Comparison of ENCODE assay signal across 9 cellular contexts in genomic region chr17:77349976-77350830, GRCh38.
A peak's percentile ranks its signal among the peaks of the same experiment; 100 is the strongest.
DNase-seq lines count a peak whose midpoint lies in the region; ATAC-seq, FAIRE-seq and TF ChIP-seq lines count a peak whose summit lies in the region.
"Had no signal": no experiment of that assay in that cellular context is flagged by ENCODE, and none has a peak within 500 bp of the region (broad histone marks: within the 10 kb centered on the region; RNA-seq: fewer than 3 reads in every experiment).

No MANE protein-coding gene starts in this region.

- H2AFZ ChIP-seq in astrocyte (ENCODE audit: low read depth, low read length) (no peak overlapping the region), smooth muscle cell (ENCODE audit: low read depth) (no peak overlapping the region)

- no peaks in the 10 kb centered on the region for H3K27me3 Mint-ChIP-seq in activated CD4-positive, alpha-beta T cell treated with anti-CD3 and anti-CD28 coated beads, Interleukin-2, amount 10 ng/mL, durations not matched to agents 7 days and 5 days
- H3K27me3 Mint-ChIP-seq in activated CD4-positive, alpha-beta T cell treated with anti-CD3 and anti-CD28 coated beads for 36 hours: no peaks in the 10 kb centered on the region
- no peaks in the 10 kb centered on the region for H3K27me3 Mint-ChIP-seq in astrocyte (ENCODE audit: low read depth, unreplicated experiment)

- H3K9ac ChIP-seq in astrocyte (ENCODE audit: low read length) (no peak overlapping the region), smooth muscle cell (ENCODE audit: low read depth) (no peak overlapping the region)

- peaks cover 2% of the 10 kb centered on the region for H3K36me3 Mint-ChIP-seq in activated CD4-positive, alpha-beta T cell treated with anti-CD3 and anti-CD28 coated beads, Interleukin-2, amount 10 ng/mL, durations not matched to agents 7 days and 5 days (ENCODE audit: low read depth)
- no peaks in the 10 kb centered on the region for H3K36me3 Mint-ChIP-seq in activated CD4-positive, alpha-beta T cell treated with anti-CD3 and anti-CD28 coated beads for 36 hours (ENCODE audit: low read depth)
- no peaks in the 10 kb centered on the region for H3K36me3 Mint-ChIP-seq in astrocyte (ENCODE audit: low read depth, unreplicated experiment)

- FAIRE-seq in astrocyte (lab: Jason Lieb, UNC): no peak
- FAIRE-seq: A204.1 had no signal

- peaks cover 32% of the 10 kb centered on the region for H3K4me1 ChIP-seq in astrocyte (ENCODE audit: insufficient read depth, low read length)
- H3K4me1 ChIP-seq in smooth muscle cell (ENCODE audit: low read depth): peaks cover 3% of the 10 kb centered on the region
- H3K4me1 ChIP-seq in BE2C: peaks cover 16% of the 10 kb centered on the region

- peaks cover 75% of the 10 kb centered on the region for H4K20me1 ChIP-seq in astrocyte (ENCODE audit: insufficient read depth, low read length)
- peaks cover 91% of the 10 kb centered on the region for H4K20me1 ChIP-seq in smooth muscle cell (ENCODE audit: low read depth)

- H3K4me1 Mint-ChIP-seq in activated CD4-positive, alpha-beta T cell treated with anti-CD3 and anti-CD28 coated beads, Interleukin-2, amount 10 ng/mL, durations not matched to agents 7 days and 5 days: peaks cover 36% of the 10 kb centered on the region
- H3K4me1 Mint-ChIP-seq in activated CD4-positive, alpha-beta T cell treated with anti-CD3 and anti-CD28 coated beads for 36 hours: peaks cover 28% of the 10 kb centered on the region
- H3K4me1 Mint-ChIP-seq in astrocyte (ENCODE audit: low read depth, unreplicated experiment): peaks cover 12% of the 10 kb centered on the region

- peak overlapping the region; percentile 31 for H3K27ac Mint-ChIP-seq in activated CD4-positive, alpha-beta T cell treated with anti-CD3 and anti-CD28 coated beads, Interleukin-2, amount 10 ng/mL, durations not matched to agents 7 days and 5 days
- H3K27ac Mint-ChIP-seq in activated CD4-positive, alpha-beta T cell treated with anti-CD3 and anti-CD28 coated beads for 36 hours: no peak overlapping the region
- no peak overlapping the region for H3K27ac Mint-ChIP-seq in astrocyte (ENCODE audit: unreplicated experiment)

- H3K27me3 ChIP-seq in astrocyte (ENCODE audit: insufficient read depth, low read length) (no peaks in the 10 kb centered on the region), smooth muscle cell (ENCODE audit: low read depth) (no peaks in the 10 kb centered on the region), BE2C (no peaks in the 10 kb centered on the region)

- H3K79me2 ChIP-seq in astrocyte (ENCODE audit: insufficient read depth, low read length) (peaks cover 77% of the 10 kb centered on the region), smooth muscle cell (ENCODE audit: low read depth) (peaks cover 76% of the 10 kb centered on the region)

- TF ChIP-seq CTCF in astrocyte (IDR thresholded peaks at IDR 0.05; ENCODE audit: insufficient read depth, low read depth, low read length) (no peak), smooth muscle cell (IDR thresholded peaks at IDR 0.05; ENCODE audit: borderline replicate concordance, insufficient read depth, poor library complexity, severe bottlenecking) (no peak), BE2C (IDR thresholded peaks at IDR 0.05; ENCODE audit: low read depth, low read length) (no peak)

- H3K9me3 ChIP-seq in astrocyte (ENCODE audit: insufficient read depth, low read depth, low read length) (no peaks in the 10 kb centered on the region), smooth muscle cell (replicated peaks; ENCODE audit: low read depth) (no peaks in the 10 kb centered on the region), BE2C (no peaks in the 10 kb centered on the region)

- intact Hi-C loops in activated CD4-positive, alpha-beta T cell treated with anti-CD3 and anti-CD28 coated beads for 36 hours (cut with DNase I, micrococcal nuclease): no loop called here

- 31% methylated on average over 9 of the region's 12 CpGs for WGBS in smooth muscle cell (ENCODE audit: low lambda C conversion rate)

- no peaks in the 10 kb centered on the region for H3K9me3 Mint-ChIP-seq in activated CD4-positive, alpha-beta T cell treated with anti-CD3 and anti-CD28 coated beads, Interleukin-2, amount 10 ng/mL, durations not matched to agents 7 days and 5 days
- H3K9me3 Mint-ChIP-seq in activated CD4-positive, alpha-beta T cell treated with anti-CD3 and anti-CD28 coated beads for 36 hours (ENCODE audit: low read depth): no peaks in the 10 kb centered on the region
- no peaks in the 10 kb centered on the region for H3K9me3 Mint-ChIP-seq in astrocyte (ENCODE audit: unreplicated experiment)

- no peak for DNase-seq in activated CD4-positive, alpha-beta T cell treated with anti-CD3 and anti-CD28 coated beads, Interleukin-2, amount 10 ng/mL, durations not matched to agents 7 days and 5 days
- no peak for DNase-seq in activated CD4-positive, alpha-beta T cell treated with anti-CD3 and anti-CD28 coated beads for 36 hours
- DNase-seq in astrocyte (ENCODE audit: low read depth) (peak; percentile 75), islet precursor cell (peak; percentile 60), smooth muscle cell (lab: John Stamatoyannopoulos, UW; ENCODE audit: unreplicated experiment) (no peak), kidney glomerular epithelial cell (lab: John Stamatoyannopoulos, UW) (no peak), BE2C (no peak)

- ATAC-seq in activated CD4-positive, alpha-beta T cell treated with anti-CD3 and anti-CD28 coated beads for 36 hours: no peak
- ATAC-seq in GM21529 (IDR thresholded peaks at IDR 0.05; ENCODE audit: unreplicated experiment): no peak

- H3K36me3 ChIP-seq in astrocyte (ENCODE audit: insufficient read depth, low read length) (no peaks in the 10 kb centered on the region), smooth muscle cell (ENCODE audit: low read depth) (no peaks in the 10 kb centered on the region), BE2C (no peaks in the 10 kb centered on the region)

- H3K4me2 ChIP-seq in astrocyte (ENCODE audit: low read length): peak overlapping the region; percentile 11
- H3K4me2 ChIP-seq in smooth muscle cell: peak overlapping the region; percentile 41

- no peak overlapping the region for H3K27ac ChIP-seq in astrocyte (ENCODE audit: low read depth, low read length)
- peak overlapping the region; percentile 47 for H3K27ac ChIP-seq in smooth muscle cell (ENCODE audit: low read depth)

- no peak overlapping the region for H3K4me3 ChIP-seq in astrocyte (ENCODE audit: insufficient read depth, low read depth, low read length)
- H3K4me3 ChIP-seq in smooth muscle cell: no peak overlapping the region
- H3K4me3 ChIP-seq in BE2C (ENCODE audit: low read depth, low read length): no peak overlapping the region

- POLR2A ChIA-PET in activated CD4-positive, alpha-beta T cell treated with anti-CD3 and anti-CD28 coated beads, Interleukin-2, amount 10 ng/mL, durations not matched to agents 7 days and 5 days (lab: Charles Lee): no interaction called here
- POLR2A ChIA-PET in activated CD4-positive, alpha-beta T cell treated with anti-CD3 and anti-CD28 coated beads for 36 hours (lab: Charles Lee): no interaction called here

- H3F3A ChIP-seq in smooth muscle cell (ENCODE audit: low read depth): peaks cover 9% of the 10 kb centered on the region

- H3K4me3 Mint-ChIP-seq in activated CD4-positive, alpha-beta T cell treated with anti-CD3 and anti-CD28 coated beads, Interleukin-2, amount 10 ng/mL, durations not matched to agents 7 days and 5 days: no peak overlapping the region
- H3K4me3 Mint-ChIP-seq in activated CD4-positive, alpha-beta T cell treated with anti-CD3 and anti-CD28 coated beads for 36 hours: no peak overlapping the region
- H3K4me3 Mint-ChIP-seq in astrocyte (ENCODE audit: unreplicated experiment): no peak overlapping the region

- CTCF ChIA-PET in activated CD4-positive, alpha-beta T cell treated with anti-CD3 and anti-CD28 coated beads, Interleukin-2, amount 10 ng/mL, durations not matched to agents 7 days and 5 days (lab: Charles Lee): interaction anchor here (1.4 to 3.4 kb wide), 3 partner anchors 9 to 19 kb away, joined by 4 to 13 read pairs (median 6); no protein-coding TSS in a partner anchor
- CTCF ChIA-PET in activated CD4-positive, alpha-beta T cell treated with anti-CD3 and anti-CD28 coated beads for 36 hours (lab: Charles Lee): interaction anchor here (0.7 to 1.7 kb wide), 2 partner anchors 17 to 391 kb away, joined by 3 read pairs; no protein-coding TSS in a partner anchor

Comparison
In these comparisons a context has a peak if more than half of its experiments do, and no peak if none do; other contexts are left out.
1. DNase-seq: peak in astrocyte (single experiment) and islet precursor cell (single experiment); none in activated CD4-positive, alpha-beta T cell treated with anti-CD3 and anti-CD28 coated beads, Interleukin-2, amount 10 ng/mL, durations not matched to agents 7 days and 5 days (single experiment), activated CD4-positive, alpha-beta T cell treated with anti-CD3 and anti-CD28 coated beads for 36 hours (single experiment), smooth muscle cell (single experiment), kidney glomerular epithelial cell (single experiment) and BE2C (single experiment).